ENCODE assay signal across 11 cellular contexts in the genomic region with DNA sequence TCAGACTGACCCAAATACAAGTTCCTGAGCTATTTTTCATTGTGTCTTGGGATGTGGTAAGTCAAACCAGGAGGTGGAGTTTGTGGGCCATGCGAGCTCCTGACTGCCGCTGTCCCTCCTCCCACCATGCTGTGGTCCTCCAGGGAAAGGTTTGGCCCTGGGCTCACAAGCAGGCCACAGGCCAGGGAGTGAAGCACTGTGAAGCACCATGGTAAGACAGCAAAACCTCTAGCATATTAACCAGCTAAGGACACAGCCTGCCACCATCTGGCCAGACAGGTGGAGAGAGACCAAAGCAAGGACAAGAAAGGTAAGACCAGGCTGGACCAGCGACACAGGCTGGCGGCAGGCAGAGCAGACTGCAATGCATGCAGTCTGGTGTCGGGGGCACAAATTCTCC. TPM values are rescaled to one million over a fixed set of nuclear protein-coding genes. Genes with fewer than 3 reads are reported as not detected.
A peak's percentile ranks its signal among the peaks of the same experiment; 100 is the strongest.
DNase-seq lines count a peak whose midpoint lies in the region; ATAC-seq, FAIRE-seq and TF ChIP-seq lines count a peak whose summit lies in the region.
"Had no signal": no experiment of that assay in that cellular context is flagged by ENCODE, and none has a peak within 500 bp of the region (broad histone marks: within the 10 kb centered on the region; RNA-seq: fewer than 3 reads in every experiment).

No MANE protein-coding gene starts in this region.

- H3K4me1 ChIP-seq in A549 (no peaks in the 10 kb centered on the region), A673 (ENCODE audit: insufficient read depth, low read length, poor library complexity, severe bottlenecking) (no peaks in the 10 kb centered on the region)

- POLR2A ChIA-PET in A549 (lab: Yijun Ruan, JAX) = no interaction called here
- POLR2A ChIA-PET in A673 (lab: Charles Lee; ENCODE audit: low non-redundant PET) = no interaction called here

- CTCF ChIA-PET in A549 (lab: Yijun Ruan, JAX) = interaction anchor here (0.6 to 2.3 kb wide), 6 partner anchors 12 to 1501 kb away, joined by 3 to 8 read pairs (median 4); a partner anchor contains a TSS
- CTCF ChIA-PET in A673 (lab: Charles Lee) = no interaction called here

- no peaks in the 10 kb centered on the region for H3K27me3 ChIP-seq in A673 (replicated peaks; ENCODE audit: insufficient read depth, low read depth, low read length, poor library complexity)
- H3K27me3 ChIP-seq: vagina had no signal

- TF ChIP-seq POLR2A in A549 (IDR thresholded peaks at IDR 0.05; ENCODE audit: low read length) (no peak), GM18505 (IDR thresholded peaks at IDR 0.05; ENCODE audit: borderline replicate concordance, extremely low read depth, insufficient read depth, insufficient read length) (no peak)

- no peak for FAIRE-seq in A549 (lab: Jason Lieb, UNC)
- FAIRE-seq: endothelial cell of umbilical vein had no signal

- TF ChIP-seq CTCF in A549 (IDR thresholded peaks at IDR 0.05) (no peak), VCaP (conservative IDR thresholded peaks at IDR 0.05) (peak; percentile 61), A673 (conservative IDR thresholded peaks at IDR 0.05; ENCODE audit: low read depth, low read length) (no peak)

- no TSS peak for BruUV-seq in A673 (replicated peaks; lab: Mats Ljungman, UMichigan)

- H3K27ac ChIP-seq in A549 (no peak overlapping the region), VCaP (peak overlapping the region; percentile 49), A673 (ENCODE audit: low read depth, low read length, poor library complexity, severe bottlenecking) (no peak overlapping the region)
- H3K27ac ChIP-seq: vagina had no signal

- in situ Hi-C loops in G401 (cut with HindIII; ENCODE audit: low sequenced_read_pairs) = no loop called here

- no peak for TF ChIP-seq EP300 in A549 (IDR thresholded peaks at IDR 0.05)

- TF ChIP-seq RAD21 in A549 (conservative IDR thresholded peaks at IDR 0.05 in 1 of 2, IDR thresholded peaks at IDR 0.05 in 1 of 2) = peak in 1 of 2 experiments; percentile 16; a peak in 1 of 5 replicates

- WGBS in A549 (ENCODE audit: missing lambda C conversion rate) = 87% methylated on average over 5 of the region's 5 CpGs

- no peak for DNase-seq in A549 (ENCODE audit: low read depth in 1 of 2, low spot score in 1 of 2)
- peak; percentile 95 for DNase-seq in G401 (ENCODE audit: low spot score)
- no peak for DNase-seq in left cardiac atrium
- no peak for DNase-seq in A673 (ENCODE audit: low spot score)
- DNase-seq in effector CD4-positive, alpha-beta T cell = no peak

- H3K36me3 ChIP-seq in A673 (ENCODE audit: insufficient read depth, low read length, poor library complexity, severe bottlenecking) = no peaks in the 10 kb centered on the region
- H3K36me3 ChIP-seq: vagina had no signal

- H3K4me3 ChIP-seq in A549 (no peak overlapping the region), A673 (ENCODE audit: low read depth, low read length, poor library complexity, severe bottlenecking) (no peak overlapping the region)
- H3K4me3 ChIP-seq: vagina had no signal

- H3K4me2 ChIP-seq in A549 = no peak overlapping the region

- no peaks in the 10 kb centered on the region for H3K9me3 ChIP-seq in A549
- H3K9me3 ChIP-seq in A673 (ENCODE audit: low read depth, low read length, poor library complexity, severe bottlenecking) = no peaks in the 10 kb centered on the region
- H3K9me3 ChIP-seq: vagina had no signal

- peak; percentile 19 to 45; a peak in 2 of 6 replicates for ATAC-seq in A549
- ATAC-seq in left cardiac atrium = peak; percentile 17 to 54
- ATAC-seq in GM18505 (IDR thresholded peaks at IDR 0.05; ENCODE audit: unreplicated experiment) = no peak
- ATAC-seq in GM18502 (IDR thresholded peaks at IDR 0.05; ENCODE audit: poor library complexity, unreplicated experiment) = no peak

- intact Hi-C loops in left cardiac atrium (cut with DNase I) = no loop called here
- intact Hi-C loops in A673 (cut with micrococcal nuclease; ENCODE audit: unreplicated experiment) = no loop called here

TF ChIP-seq in A549, 52 proteins besides CTCF, POLR2A, EP300 and RAD21:
- TF ChIP-seq CHD4 (IDR thresholded peaks at IDR 0.05; ENCODE audit: borderline replicate concordance) (no peak), MAFK (IDR thresholded peaks at IDR 0.05; ENCODE audit: partially characterized antibody) (no peak), NPAS2 (CRISPR knock-in tag; IDR thresholded peaks at IDR 0.05; ENCODE audit: borderline replicate concordance) (no peak), ZFP36 (IDR thresholded peaks at IDR 0.05; ENCODE audit: borderline replicate concordance, partially characterized antibody) (no peak), BHLHE40 (IDR thresholded peaks at IDR 0.05; ENCODE audit: low read depth, low read length) (no peak), HOXB13 (CRISPR knock-in tag; IDR thresholded peaks at IDR 0.05; ENCODE audit: low read depth) (no peak), ZNF302 (CRISPR knock-in tag; IDR thresholded peaks at IDR 0.05) (no peak), JUNB (IDR thresholded peaks at IDR 0.05) (no peak), RNF2 (IDR thresholded peaks at IDR 0.05; ENCODE audit: borderline replicate concordance, low read depth) (no peak), FOXS1 (CRISPR knock-in tag; IDR thresholded peaks at IDR 0.05) (no peak), HEYL (CRISPR knock-in tag; IDR thresholded peaks at IDR 0.05) (no peak), EHMT2 (IDR thresholded peaks at IDR 0.05; ENCODE audit: low read depth) (no peak), KDM1A (IDR thresholded peaks at IDR 0.05; ENCODE audit: low read depth) (no peak)
- TF ChIP-seq, protein P1, sequence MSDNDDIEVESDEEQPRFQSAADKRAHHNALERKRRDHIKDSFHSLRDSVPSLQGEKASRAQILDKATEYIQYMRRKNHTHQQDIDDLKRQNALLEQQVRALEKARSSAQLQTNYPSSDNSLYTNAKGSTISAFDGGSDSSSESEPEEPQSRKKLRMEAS (IDR thresholded peaks at IDR 0.05) = no peak

RNA-seq across cellular contexts. Expression of a gene that starts 15.3 kb away (rescaled TPM):
- polyA plus RNA-seq in A549 (2011; rRNA removed) (1.6 and 2.6 TPM in 2 replicates), A549 (2017; fragmentation: RNase III; extraction: RNeasy Plus Mini Kit Qiagen cat#74134 plus additional on column Dnase treatment) (2.0 to 3.0 TPM (median 2.9 TPM) in 3 replicates)
- polyA plus RNA-seq in A549 (2012; cell fraction: cytosol; rRNA removed) = 2.4 and 4.1 TPM in 2 replicates
- 4.3 and 5.3 TPM in 2 replicates for polyA plus RNA-seq in A549 (2012; cell fraction: nucleus; rRNA removed)
- polyA minus RNA-seq in A549 (2011; rRNA and poly(A)+ RNA removed) = 0.95 and 2.7 TPM in 2 replicates
- total RNA-seq in G401 (2014; rRNA removed; shearing (Covaris generic)) = 13.0 and 17.5 TPM in 2 replicates
- total RNA-seq in left cardiac atrium (1 to 10 TPM; 6.4 to 6.9 TPM), A673 (2021) (2.9 and 7.3 TPM in 2 replicates)

RNA-seq across cellular contexts. Expression of a gene that starts 45.7 kb away (rescaled TPM):
- polyA plus RNA-seq in A549 (2011; rRNA removed) (not detected in 2 replicates), A549 (2017; fragmentation: RNase III; extraction: RNeasy Plus Mini Kit Qiagen cat#74134 plus additional on column Dnase treatment) (not detected in 3 replicates)
- not detected in 2 replicates for polyA plus RNA-seq in A549 (2012; cell fraction: cytosol; rRNA removed)
- not detected in 2 replicates for polyA plus RNA-seq in A549 (2012; cell fraction: nucleus; rRNA removed)
- not detected in 2 replicates for polyA minus RNA-seq in A549 (2011; rRNA and poly(A)+ RNA removed)
- total RNA-seq in G401 (2014; rRNA removed; shearing (Covaris generic)) = not detected in 2 replicates
- total RNA-seq in left cardiac atrium (under 1 TPM in 1 of 2 donors, not detected in 1; 0.29 TPM), A673 (2021) (not detected in 2 replicates)
- total RNA-seq: endothelial cell of umbilical vein; T-helper 1 cell treated with Interleukin-12 subunit alpha and Interleukin-12 subunit beta and Interleukin-4 antibody, amounts not matched to agents 30 ng/mL and 1 ng/mL, for 36 hours; vagina had no signal
- polyA plus RNA-seq: endothelial cell of umbilical vein had no signal

RNA-seq across cellular contexts. Expression of a gene that starts 54.5 kb away (rescaled TPM):
- polyA plus RNA-seq in A549 (2011; rRNA removed) = 21.3 and 27.6 TPM in 2 replicates
- polyA plus RNA-seq in A549 (2012; cell fraction: cytosol; rRNA removed) = 16.9 and 19.1 TPM in 2 replicates
- 9.9 and 11.4 TPM in 2 replicates for polyA plus RNA-seq in A549 (2012; cell fraction: nucleus; rRNA removed)
- 21.4 to 24.1 TPM (median 23.2 TPM) in 3 replicates for polyA plus RNA-seq in A549 (2017; fragmentation: RNase III; extraction: RNeasy Plus Mini Kit Qiagen cat#74134 plus additional on column Dnase treatment)
- 8.3 and 12.7 TPM in 2 replicates for polyA minus RNA-seq in A549 (2011; rRNA and poly(A)+ RNA removed)
- total RNA-seq in G401 (2014; rRNA removed; shearing (Covaris generic)) = 30.3 and 64.2 TPM in 2 replicates
- total RNA-seq in left cardiac atrium = 10 to 100 TPM; 23.3 to 28.3 TPM
- total RNA-seq in A673 (2021) = 46.2 and 49.8 TPM in 2 replicates

Comparison
In these comparisons a context has a peak if more than half of its experiments do, and no peak if none do; other contexts are left out.
1. ATAC-seq: peak in A549 (2 of 2) and left cardiac atrium (2 of 2); none in GM18505 (single experiment) and GM18502 (single experiment).